1 cellular context compared by ENCODE assay signal in genomic region chrX:15475021-15475420, GRCh38.
TF ChIP-seq lines count a peak whose summit lies in the region.

No MANE protein-coding gene starts in this region.

TF ChIP-seq in GM12878, 131 proteins besides CTCF, POLR2A, EP300 and RAD21:
- TF ChIP-seq DPF2 (IDR thresholded peaks at IDR 0.05): no peak
- TF ChIP-seq ZNF622 (IDR thresholded peaks at IDR 0.05): no peak
- no peak for TF ChIP-seq TBL1XR1 (IDR thresholded peaks at IDR 0.05; ENCODE audit: low read depth, low read length)
- TF ChIP-seq GABPA (IDR thresholded peaks at IDR 0.05; ENCODE audit: low read depth): no peak
- TF ChIP-seq BCL11A (IDR thresholded peaks at IDR 0.05; ENCODE audit: low read depth, low read length): no peak
- no peak for TF ChIP-seq SREBF2 (IDR thresholded peaks at IDR 0.05; ENCODE audit: low read length)
- TF ChIP-seq IKZF1 (conservative IDR thresholded peaks at IDR 0.05): 0 out of 2 replicates have a peak, but pooled peaks have one; percentile 20
- TF ChIP-seq MTA2 (IDR thresholded peaks at IDR 0.05; ENCODE audit: low read depth): peak; percentile 17; the same call in 1 of the 2 replicates
TF ChIP-seq in GM12878: peak in this region for 2.
